14 cellular contexts compared by ENCODE assay signal in the genomic region with DNA sequence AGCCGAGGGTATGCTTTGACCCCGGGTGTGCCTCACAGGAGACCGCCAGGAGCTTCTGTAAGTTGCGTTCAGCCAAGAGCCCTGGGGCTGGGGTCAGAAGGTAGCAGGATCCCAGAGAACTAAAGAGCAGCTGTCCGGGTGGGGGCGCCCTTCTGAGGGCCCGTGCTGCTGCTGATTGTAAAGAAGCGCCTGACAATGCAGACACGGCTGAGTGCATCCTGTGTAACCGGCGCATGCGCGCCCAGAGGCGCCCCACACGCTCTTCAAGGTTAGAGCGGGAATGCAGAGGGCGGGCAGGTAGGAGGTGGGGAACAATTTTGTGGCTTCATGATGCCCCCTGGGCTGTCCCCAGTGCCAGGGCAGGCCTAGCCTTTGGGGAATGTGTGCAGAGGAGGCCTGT.
DNase-seq lines count a peak whose midpoint lies in the region; FAIRE-seq and TF ChIP-seq lines count a peak whose summit lies in the region.
"Had no signal": no experiment of that assay in that cellular context is flagged by ENCODE, and none has a peak within 500 bp of the region (broad histone marks: within the 10 kb centered on the region; RNA-seq: fewer than 3 reads in every experiment).

No MANE protein-coding gene starts in this region.

- no peak overlapping the region for H2BK15ac ChIP-seq in neuronal stem cell (ENCODE audit: low read length)

- 29% methylated on average over 15 of the region's 17 CpGs for WGBS in hepatocyte (ENCODE audit: low lambda C conversion rate, missing lambda C conversion rate)
- no CpG with 5 or more reads among the region's 17 CpGs for WGBS in neuronal stem cell (ENCODE audit: extremely low coverage in 2 of 2, insufficient read length in 2 of 2, insufficient replicate concordance in 1 of 2), 2 donors

- TF ChIP-seq CTCF in GM12872 (IDR thresholded peaks at IDR 0.05; ENCODE audit: insufficient read depth, low read depth, low read length) (peak; percentile 28; the same call in 1 of the 3 replicates), WERI-Rb-1 (IDR thresholded peaks at IDR 0.05; ENCODE audit: low read depth, low read length) (peak; percentile 21; the same call in 1 of the 2 replicates), hepatocyte (IDR thresholded peaks at IDR 0.05; ENCODE audit: poor library complexity) (peak; percentile 40)

- no peak overlapping the region for H2BK5ac ChIP-seq in neuronal stem cell (ENCODE audit: low read length)

- peaks cover 12% of the 10 kb centered on the region for H3K27me3 ChIP-seq in WERI-Rb-1 (ENCODE audit: insufficient read depth, low read depth, severe bottlenecking)
- H3K27me3 ChIP-seq in hepatocyte = no peaks in the 10 kb centered on the region
- H3K27me3 ChIP-seq in neuronal stem cell (ENCODE audit: control insufficient read depth in 3 of 3, insufficient read depth in 3 of 3, low read depth in 1 of 3, low read length in 3 of 3) = peaks cover 0 to 3% (median 0%) of the 10 kb centered on the region in 3 experiments
- H3K27me3 ChIP-seq: Peyer's patch had no signal

- H3K4me2 ChIP-seq in hepatocyte = no peak overlapping the region
- peak overlapping the region; percentile 53 for H3K4me2 ChIP-seq in neuronal stem cell (ENCODE audit: insufficient read depth, low read length, poor library complexity, severe bottlenecking)

- H4K20me1 ChIP-seq in hepatocyte (ENCODE audit: insufficient read depth, poor library complexity, severe bottlenecking) = no peaks in the 10 kb centered on the region

- FAIRE-seq in GM12892 (lab: Jason Lieb, UNC) = no peak
- FAIRE-seq: colon had no signal

- H3K36me3 ChIP-seq in WERI-Rb-1 (no peaks in the 10 kb centered on the region), hepatocyte (replicated peaks; ENCODE audit: insufficient read depth, low read depth) (no peaks in the 10 kb centered on the region), neuronal stem cell (replicated peaks in 1 of 2; ENCODE audit: control insufficient read depth in 2 of 2, insufficient read depth in 2 of 2, low read length in 2 of 2) (no peaks in the 10 kb centered on the region)
- H3K36me3 ChIP-seq: Peyer's patch had no signal

- H3K4me3 ChIP-seq in WERI-Rb-1 (ENCODE audit: low read depth, low read length) (no peak overlapping the region), hepatocyte (no peak overlapping the region), neuronal stem cell (ENCODE audit: low read length in 2 of 2) (no peak overlapping the region)
- H3K4me3 ChIP-seq: Peyer's patch had no signal

- TF ChIP-seq POLR2A in GM12892 (IDR thresholded peaks at IDR 0.05; ENCODE audit: low read depth, low read length) = no peak

- DNase-seq in WERI-Rb-1 = no peak
- peak; percentile 65 for DNase-seq in hepatocyte (ENCODE audit: low spot score)
- peak; percentile 66 for DNase-seq in neuronal stem cell (ENCODE audit: low spot score)
- DNase-seq in GM12892 (ENCODE audit: insufficient read length) = no peak
- no peak for DNase-seq in medulla oblongata (ENCODE audit: extremely low spot score)
- DNase-seq in COLO668 (lab: John Stamatoyannopoulos, UW; ENCODE audit: unreplicated experiment) = no peak
- DNase-seq in pons (ENCODE audit: low spot score) = no peak
- DNase-seq: AML-193, naive B cell, NCI-H1436 treated with DMSO at 0.1 percent for 48 hours, Peyer's patch had no signal

- H3K9me2 ChIP-seq in hepatocyte (replicated peaks; ENCODE audit: insufficient read depth) = no peaks in the 10 kb centered on the region

- no peaks in the 10 kb centered on the region for H3K79me1 ChIP-seq in neuronal stem cell (ENCODE audit: low read depth, low read length)

- H3K4me1 ChIP-seq in hepatocyte (ENCODE audit: insufficient read depth) (no peaks in the 10 kb centered on the region), neuronal stem cell (ENCODE audit: control insufficient read depth in 2 of 2, insufficient read depth in 1 of 2, low read depth in 1 of 2, low read length in 2 of 2) (peaks cover 0 to 2% of the 10 kb centered on the region in 2 donors)
- H3K4me1 ChIP-seq: Peyer's patch had no signal

- no peak overlapping the region for H3K23ac ChIP-seq in neuronal stem cell (ENCODE audit: low read depth, low read length, poor library complexity)

- H3K9ac ChIP-seq in neuronal stem cell (ENCODE audit: low read depth, low read length, poor library complexity) = no peak overlapping the region

- peak overlapping the region; percentile 23 for H3K18ac ChIP-seq in neuronal stem cell (ENCODE audit: low read length)

- H4K8ac ChIP-seq in neuronal stem cell (ENCODE audit: low read depth, low read length) = no peak overlapping the region

- H3K9me3 ChIP-seq in WERI-Rb-1 (ENCODE audit: severe bottlenecking) = no peaks in the 10 kb centered on the region
- H3K9me3 ChIP-seq in hepatocyte (ENCODE audit: low read depth) = no peaks in the 10 kb centered on the region
- H3K9me3 ChIP-seq in neuronal stem cell (replicated peaks in 1 of 2; ENCODE audit: control insufficient read depth in 2 of 2, insufficient read depth in 1 of 2, low read depth in 1 of 2, low read length in 2 of 2) = no peaks in the 10 kb centered on the region
- H3K9me3 ChIP-seq: Peyer's patch had no signal

- no peak overlapping the region for H4K91ac ChIP-seq in neuronal stem cell (ENCODE audit: low read depth, low read length, poor library complexity)

- no peak overlapping the region for H3K27ac ChIP-seq in WERI-Rb-1
- H3K27ac ChIP-seq in hepatocyte = no peak overlapping the region
- no peak overlapping the region for H3K27ac ChIP-seq in neuronal stem cell (replicated peaks; ENCODE audit: low read length)
- H3K27ac ChIP-seq: epithelial cell of prostate, Peyer's patch had no signal

- H2AFZ ChIP-seq in hepatocyte = no peak overlapping the region
- H2AFZ ChIP-seq in neuronal stem cell (ENCODE audit: low read length) = peak overlapping the region; percentile 66

- H3K79me2 ChIP-seq in hepatocyte = no peaks in the 10 kb centered on the region

- H2AK5ac ChIP-seq in neuronal stem cell (ENCODE audit: low read depth, low read length) = no peak overlapping the region

- H2BK120ac ChIP-seq in neuronal stem cell (ENCODE audit: low read depth, low read length) = no peak overlapping the region

- H2BK12ac ChIP-seq in neuronal stem cell (ENCODE audit: low read length) = no peak overlapping the region

- no peak overlapping the region for H3K4ac ChIP-seq in neuronal stem cell (ENCODE audit: low read length)

- H3K14ac ChIP-seq in neuronal stem cell (ENCODE audit: low read length) = no peak overlapping the region

Comparison
In these comparisons a context has a peak if more than half of its experiments do, and no peak if none do; other contexts are left out.
1. DNase-seq: peak in hepatocyte (single experiment) and neuronal stem cell (single experiment); none in WERI-Rb-1 (single experiment), GM12892 (single experiment), medulla oblongata (single experiment), COLO668 (single experiment) and pons (single experiment).
2. Peak in every context shown above with its lines, with median percentiles within 50 percentile points of each other: CTCF ChIP-seq.